Comparison of ENCODE assay signal across 30 cellular contexts in genomic region chr5:131787736-131788135, GRCh38.
"Had no signal": no experiment of that assay in that cellular context is flagged by ENCODE, and none has a peak within 500 bp of the region (broad histone marks: within the 10 kb centered on the region; RNA-seq: fewer than 3 reads in every experiment).

No MANE protein-coding gene starts in this region.

- FAIRE-seq: TTC549 had no signal

- H3K27ac Mint-ChIP-seq: activated B cell treated with CpG ODN at 0.5 μM for 24 hours; activated CD4-positive, alpha-beta memory T cell treated with anti-CD3 and anti-CD28 coated beads for 36 hours; activated CD4-positive, alpha-beta T cell treated with anti-CD3 and anti-CD28 coated beads, Interleukin-2, amount 10 ng/mL, durations not matched to agents 7 days and 5 days; activated naive CD4-positive, alpha-beta T cell treated with anti-CD3 and anti-CD28 coated beads, Interleukin-2, amount 10 ng/mL, durations not matched to agents 7 days and 5 days; activated naive CD8-positive, alpha-beta T cell treated with anti-CD3 and anti-CD28 coated beads, Interleukin-2, amount 10 ng/mL, durations not matched to agents 7 days and 5 days; activated T-cell treated with anti-CD3 and anti-CD28 coated beads, Interleukin-2, amount 50 U/mL, for 72 hours; activated T-helper 2 cell treated with anti-CD3 and anti-CD28 coated beads, Interferon-gamma antibody, Interleukin-2, Interleukin-4, amounts not matched to agents 10 μg/mL and 5 μg/mL and 100 μg/mL, durations not matched to agents 14 hours and 24 hours and 36 hours; T-cell had no signal

- H3K4me3 Mint-ChIP-seq: activated B cell treated with CpG ODN at 0.5 μM for 24 hours; activated CD4-positive, alpha-beta memory T cell treated with anti-CD3 and anti-CD28 coated beads for 36 hours; activated CD4-positive, alpha-beta T cell treated with anti-CD3 and anti-CD28 coated beads, Interleukin-2, amount 10 ng/mL, durations not matched to agents 7 days and 5 days; activated naive CD4-positive, alpha-beta T cell treated with anti-CD3 and anti-CD28 coated beads, Interleukin-2, amount 10 ng/mL, durations not matched to agents 7 days and 5 days; activated naive CD8-positive, alpha-beta T cell treated with anti-CD3 and anti-CD28 coated beads, Interleukin-2, amount 10 ng/mL, durations not matched to agents 7 days and 5 days; activated T-cell treated with anti-CD3 and anti-CD28 coated beads, Interleukin-2, amount 50 U/mL, for 72 hours had no signal

- H3K27me3 ChIP-seq: adrenal gland, breast epithelium had no signal

- H3K36me3 ChIP-seq: adrenal gland, breast epithelium had no signal

- H3K9me3 Mint-ChIP-seq: activated B cell treated with CpG ODN at 0.5 μM for 24 hours; activated CD4-positive, alpha-beta memory T cell treated with anti-CD3 and anti-CD28 coated beads for 36 hours; activated CD4-positive, alpha-beta T cell treated with anti-CD3 and anti-CD28 coated beads, Interleukin-2, amount 10 ng/mL, durations not matched to agents 7 days and 5 days; activated naive CD4-positive, alpha-beta T cell treated with anti-CD3 and anti-CD28 coated beads, Interleukin-2, amount 10 ng/mL, durations not matched to agents 7 days and 5 days; activated T-helper 2 cell treated with anti-CD3 and anti-CD28 coated beads, Interferon-gamma antibody, Interleukin-2, Interleukin-4, amounts not matched to agents 10 μg/mL and 5 μg/mL and 100 μg/mL, durations not matched to agents 14 hours and 24 hours and 36 hours had no signal

- H3K4me3 ChIP-seq: adrenal gland, breast epithelium, SK-N-MC had no signal

- ATAC-seq: activated T-cell treated with anti-CD3 and anti-CD28 coated beads, Interleukin-2, amount 50 U/mL, for 72 hours; T-cell had no signal

- DNase-seq: activated B cell treated with CpG ODN at 0.5 μM for 24 hours; activated CD4-positive, alpha-beta memory T cell treated with anti-CD3 and anti-CD28 coated beads for 36 hours; activated CD4-positive, alpha-beta T cell treated with anti-CD3 and anti-CD28 coated beads, Interleukin-2, amount 10 ng/mL, durations not matched to agents 7 days and 5 days; activated CD8-positive, alpha-beta memory T cell treated with anti-CD3 and anti-CD28 coated beads for 24 hours; activated gamma-delta T cell treated with Interleukin-2 at 50 U/mL for 16 hours; activated naive CD4-positive, alpha-beta T cell treated with anti-CD3 and anti-CD28 coated beads, Interleukin-2, amount 10 ng/mL, durations not matched to agents 7 days and 5 days; activated naive CD8-positive, alpha-beta T cell treated with anti-CD3 and anti-CD28 coated beads, Interleukin-2, amount 10 ng/mL, durations not matched to agents 7 days and 5 days; activated T-cell treated with anti-CD3 and anti-CD28 coated beads for 4 hours; activated T-cell treated with anti-CD3 and anti-CD28 coated beads, Interleukin-2, amount 50 U/mL, for 72 hours; adrenal gland; anterior cingulate cortex; caudate nucleus; Karpas-422; NCI-H1092; NCI-H1417 treated with DMSO at 0.1 percent for 48 hours; NCI-H1694; NCI-H2029; NCI-H2107; NCI-H2171 treated with DMSO at 0.1 percent for 48 hours; NCI-H226; NCI-H510A; NCI-H526 treated with DMSO at 0.1 percent for 48 hours; NCI-H82; T-cell; T-helper 2 cell; T1000 had no signal

- H3K4me1 ChIP-seq: breast epithelium had no signal

- H3K27me3 Mint-ChIP-seq: activated B cell treated with CpG ODN at 0.5 μM for 24 hours; activated CD4-positive, alpha-beta memory T cell treated with anti-CD3 and anti-CD28 coated beads for 36 hours; activated CD4-positive, alpha-beta T cell treated with anti-CD3 and anti-CD28 coated beads, Interleukin-2, amount 10 ng/mL, durations not matched to agents 7 days and 5 days; activated naive CD4-positive, alpha-beta T cell treated with anti-CD3 and anti-CD28 coated beads, Interleukin-2, amount 10 ng/mL, durations not matched to agents 7 days and 5 days; activated naive CD8-positive, alpha-beta T cell treated with anti-CD3 and anti-CD28 coated beads, Interleukin-2, amount 10 ng/mL, durations not matched to agents 7 days and 5 days; T-cell had no signal

- H3K9me3 ChIP-seq: adrenal gland, breast epithelium had no signal

- H3K27ac ChIP-seq: adrenal gland, breast epithelium, SK-N-MC had no signal
